In genomic region chr17:67479119-67479517, GRCh38 we compare ENCODE assay signal across 15 cellular contexts.
DNase-seq lines count a peak whose midpoint lies in the region; ATAC-seq and TF ChIP-seq lines count a peak whose summit lies in the region.
"Had no signal": no experiment of that assay in that cellular context is flagged by ENCODE, and none has a peak within 500 bp of the region (broad histone marks: within the 10 kb centered on the region; RNA-seq: fewer than 3 reads in every experiment).

No MANE protein-coding gene starts in this region.

- H3K27me3 Mint-ChIP-seq in GM23338 (ENCODE audit: insufficient read depth, low read depth, poor library complexity) (peaks cover 10% of the 10 kb centered on the region), brain (no peaks in the 10 kb centered on the region)

- H3K9me2 ChIP-seq in GM23338 (ENCODE audit: insufficient read depth) = no peaks in the 10 kb centered on the region

- DNase-seq in GM23338 (ENCODE audit: low spot score) (no peak), lung microvascular endothelial cell (ENCODE audit: low read depth in 2 of 2) (peak; percentile 52 to 68), HAP-1 (ENCODE audit: low spot score in 2 of 2) (no peak), GM19240 (ENCODE audit: insufficient read length, low spot score) (no peak), iPS-NIHi7 (ENCODE audit: extremely low spot score) (no peak), NCI-H2081 treated with DMSO at 0.1 percent for 48 hours (lab: John Stamatoyannopoulos, UW) (no peak)
- DNase-seq: GDM1, mucosa of descending colon, NCI-H1092, NCI-H524 treated with DMSO at 0.1 percent for 48 hours, RPMI8226 had no signal

- H3K27ac ChIP-seq in BLaER1 = 0 out of 2 replicates have a peak overlapping the region, but pooled peaks have one; percentile 16
- H3K27ac ChIP-seq in GM23338 (ENCODE audit: low read depth) = peak overlapping the region; percentile 57

- H3K36me3 ChIP-seq in BLaER1 (0 out of 2 replicates have a peak, but pooled peaks cover 7% of the 10 kb centered on the region), GM23338 (ENCODE audit: insufficient read depth) (no peaks in the 10 kb centered on the region), HAP-1 (replicated peaks) (no peaks in the 10 kb centered on the region)

- in situ Hi-C loops in HAP-1 (cut with MboI; ENCODE audit: low sequenced_read_pairs) = loop anchor here (10.0 kb wide), 1 partner anchor 104 kb away; the partner anchor contains the start of gene PITPNC1

- H3K9me3 Mint-ChIP-seq in GM23338 (no peaks in the 10 kb centered on the region), brain (peaks cover 0 to 2% (median 0%) of the 10 kb centered on the region in 5 experiments)

- H3K9ac ChIP-seq in BLaER1 = no peak overlapping the region

- no peaks in the 10 kb centered on the region for H3K9me3 ChIP-seq in BLaER1
- H3K9me3 ChIP-seq in HAP-1 = no peaks in the 10 kb centered on the region
- H3K9me3 ChIP-seq: BLaER1 treated with 17β-estradiol and CSF1 and Interleukin-3, amounts not matched to agents 10 nM and 100 nM; mucosa of descending colon had no signal

- H3K79me2 ChIP-seq in GM23338 (replicated peaks; ENCODE audit: insufficient read depth) = peaks cover 85% of the 10 kb centered on the region

- TF ChIP-seq CTCF in GM23338 (conservative IDR thresholded peaks at IDR 0.05; ENCODE audit: low read depth in 2 of 2) = no peak
- no peak for TF ChIP-seq CTCF in brain (conservative IDR thresholded peaks at IDR 0.05)

- peaks cover 4% of the 10 kb centered on the region; the same call in 1 of the 2 replicates for H3F3A ChIP-seq in GM23338 (replicated peaks; ENCODE audit: low read depth)

- H3K27ac Mint-ChIP-seq in GM23338 = peak overlapping the region; percentile 11
- peak overlapping the region; percentile 39 to 91 (median 85) for H3K27ac Mint-ChIP-seq in brain

- no peaks in the 10 kb centered on the region for H3K36me3 Mint-ChIP-seq in GM23338 (ENCODE audit: low read depth)
- no peaks in the 10 kb centered on the region for H3K36me3 Mint-ChIP-seq in brain

- ATAC-seq in GM23338 = no peak
- ATAC-seq: mucosa of descending colon, sciatic nerve had no signal

- H4K20me1 ChIP-seq in BLaER1 = peaks cover 55% of the 10 kb centered on the region
- H4K20me1 ChIP-seq in GM23338 (replicated peaks; ENCODE audit: insufficient read depth) = peaks cover 4% of the 10 kb centered on the region; the same call in 1 of the 2 replicates

- no peak overlapping the region for H3K4me3 Mint-ChIP-seq in GM23338
- H3K4me3 Mint-ChIP-seq in brain = peak overlapping the region in 4 of 5 experiments; percentile 4 to 73 (median 42)

- H3K4me1 Mint-ChIP-seq in GM23338 = peaks cover 51% of the 10 kb centered on the region
- peaks cover 56% of the 10 kb centered on the region for H3K4me1 Mint-ChIP-seq in brain

- no peaks in the 10 kb centered on the region for H3K27me3 ChIP-seq in BLaER1
- no peaks in the 10 kb centered on the region for H3K27me3 ChIP-seq in GM23338 (ENCODE audit: insufficient read depth)
- no peaks in the 10 kb centered on the region for H3K27me3 ChIP-seq in HAP-1 (ENCODE audit: low read depth)

- H3K4me3 ChIP-seq in BLaER1 = no peak overlapping the region
- H3K4me3 ChIP-seq in GM23338 = no peak overlapping the region
- H3K4me3 ChIP-seq in HAP-1 = no peak overlapping the region
- H3K4me3 ChIP-seq: BLaER1 treated with 17β-estradiol and CSF1 and Interleukin-3, amounts not matched to agents 10 nM and 100 nM; mucosa of descending colon had no signal

- H2AFZ ChIP-seq in GM23338 = no peak overlapping the region

- H3K4me1 ChIP-seq in BLaER1 (peaks cover 52% of the 10 kb centered on the region), GM23338 (ENCODE audit: insufficient read depth) (peaks cover 22% of the 10 kb centered on the region), HAP-1 (peaks cover 7% of the 10 kb centered on the region)

- H3K4me2 ChIP-seq in BLaER1 (0 out of 2 replicates have a peak overlapping the region, but pooled peaks have one; percentile 55), GM23338 (no peak overlapping the region)

TF ChIP-seq in GM23338, 12 proteins besides CTCF, POLR2A, EP300 and RAD21 (continues in another document):
- TF ChIP-seq POLR2AphosphoS5 (IDR thresholded peaks at IDR 0.05; ENCODE audit: low read depth) (no peak), JUNB (IDR thresholded peaks at IDR 0.05; ENCODE audit: unreplicated experiment) (no peak), NANOG (IDR thresholded peaks at IDR 0.05; ENCODE audit: borderline replicate concordance) (no peak), STAT1 (IDR thresholded peaks at IDR 0.05; ENCODE audit: unreplicated experiment) (no peak), ZNF462 (CRISPR knock-in tag; IDR thresholded peaks at IDR 0.05) (no peak)
- TF ChIP-seq, protein P1, sequence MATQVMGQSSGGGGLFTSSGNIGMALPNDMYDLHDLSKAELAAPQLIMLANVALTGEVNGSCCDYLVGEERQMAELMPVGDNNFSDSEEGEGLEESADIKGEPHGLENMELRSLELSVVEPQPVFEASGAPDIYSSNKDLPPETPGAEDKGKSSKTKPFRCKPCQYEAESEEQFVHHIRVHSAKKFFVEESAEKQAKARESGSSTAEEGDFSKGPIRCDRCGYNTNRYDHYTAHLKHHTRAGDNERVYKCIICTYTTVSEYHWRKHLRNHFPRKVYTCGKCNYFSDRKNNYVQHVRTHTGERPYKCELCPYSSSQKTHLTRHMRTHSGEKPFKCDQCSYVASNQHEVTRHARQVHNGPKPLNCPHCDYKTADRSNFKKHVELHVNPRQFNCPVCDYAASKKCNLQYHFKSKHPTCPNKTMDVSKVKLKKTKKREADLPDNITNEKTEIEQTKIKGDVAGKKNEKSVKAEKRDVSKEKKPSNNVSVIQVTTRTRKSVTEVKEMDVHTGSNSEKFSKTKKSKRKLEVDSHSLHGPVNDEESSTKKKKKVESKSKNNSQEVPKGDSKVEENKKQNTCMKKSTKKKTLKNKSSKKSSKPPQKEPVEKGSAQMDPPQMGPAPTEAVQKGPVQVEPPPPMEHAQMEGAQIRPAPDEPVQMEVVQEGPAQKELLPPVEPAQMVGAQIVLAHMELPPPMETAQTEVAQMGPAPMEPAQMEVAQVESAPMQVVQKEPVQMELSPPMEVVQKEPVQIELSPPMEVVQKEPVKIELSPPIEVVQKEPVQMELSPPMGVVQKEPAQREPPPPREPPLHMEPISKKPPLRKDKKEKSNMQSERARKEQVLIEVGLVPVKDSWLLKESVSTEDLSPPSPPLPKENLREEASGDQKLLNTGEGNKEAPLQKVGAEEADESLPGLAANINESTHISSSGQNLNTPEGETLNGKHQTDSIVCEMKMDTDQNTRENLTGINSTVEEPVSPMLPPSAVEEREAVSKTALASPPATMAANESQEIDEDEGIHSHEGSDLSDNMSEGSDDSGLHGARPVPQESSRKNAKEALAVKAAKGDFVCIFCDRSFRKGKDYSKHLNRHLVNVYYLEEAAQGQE (IDR thresholded peaks at IDR 0.05; ENCODE audit: unreplicated experiment) = no peak

Comparison
In these comparisons a context has a peak if more than half of its experiments do, and no peak if none do; other contexts are left out.
1. DNase-seq: peak in lung microvascular endothelial cell (2 of 2); none in GM23338 (single experiment), HAP-1 (0 of 2), GM19240 (single experiment), iPS-NIHi7 (single experiment) and NCI-H2081 treated with DMSO at 0.1 percent for 48 hours (single experiment).